Comparison of ENCODE assay signal across 1 cellular context in the genomic region with DNA sequence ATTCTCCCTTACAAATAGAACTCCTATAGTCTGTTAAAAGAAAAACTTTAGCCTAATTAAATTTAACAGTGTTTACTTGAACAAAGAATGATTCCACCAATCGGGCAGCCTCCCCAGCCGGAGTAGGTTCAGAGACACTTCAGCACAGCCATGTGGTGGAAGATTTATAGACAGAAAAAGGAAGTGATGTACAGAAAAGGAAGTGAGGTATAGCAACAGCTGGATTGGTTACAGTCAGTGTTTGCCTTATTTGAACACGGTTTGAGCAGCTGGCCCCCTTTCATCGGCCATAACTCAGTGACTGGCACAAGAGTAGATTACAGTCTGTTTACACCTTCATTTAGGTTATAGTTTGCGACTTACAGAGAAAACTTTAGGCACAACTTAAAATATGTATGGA.
TF ChIP-seq lines count a peak whose summit lies in the region.

No MANE protein-coding gene starts in this region.

TF ChIP-seq in GM23338, 12 proteins besides CTCF, POLR2A, EP300 and RAD21 (continued from another document):
- TF ChIP-seq, protein P1, sequence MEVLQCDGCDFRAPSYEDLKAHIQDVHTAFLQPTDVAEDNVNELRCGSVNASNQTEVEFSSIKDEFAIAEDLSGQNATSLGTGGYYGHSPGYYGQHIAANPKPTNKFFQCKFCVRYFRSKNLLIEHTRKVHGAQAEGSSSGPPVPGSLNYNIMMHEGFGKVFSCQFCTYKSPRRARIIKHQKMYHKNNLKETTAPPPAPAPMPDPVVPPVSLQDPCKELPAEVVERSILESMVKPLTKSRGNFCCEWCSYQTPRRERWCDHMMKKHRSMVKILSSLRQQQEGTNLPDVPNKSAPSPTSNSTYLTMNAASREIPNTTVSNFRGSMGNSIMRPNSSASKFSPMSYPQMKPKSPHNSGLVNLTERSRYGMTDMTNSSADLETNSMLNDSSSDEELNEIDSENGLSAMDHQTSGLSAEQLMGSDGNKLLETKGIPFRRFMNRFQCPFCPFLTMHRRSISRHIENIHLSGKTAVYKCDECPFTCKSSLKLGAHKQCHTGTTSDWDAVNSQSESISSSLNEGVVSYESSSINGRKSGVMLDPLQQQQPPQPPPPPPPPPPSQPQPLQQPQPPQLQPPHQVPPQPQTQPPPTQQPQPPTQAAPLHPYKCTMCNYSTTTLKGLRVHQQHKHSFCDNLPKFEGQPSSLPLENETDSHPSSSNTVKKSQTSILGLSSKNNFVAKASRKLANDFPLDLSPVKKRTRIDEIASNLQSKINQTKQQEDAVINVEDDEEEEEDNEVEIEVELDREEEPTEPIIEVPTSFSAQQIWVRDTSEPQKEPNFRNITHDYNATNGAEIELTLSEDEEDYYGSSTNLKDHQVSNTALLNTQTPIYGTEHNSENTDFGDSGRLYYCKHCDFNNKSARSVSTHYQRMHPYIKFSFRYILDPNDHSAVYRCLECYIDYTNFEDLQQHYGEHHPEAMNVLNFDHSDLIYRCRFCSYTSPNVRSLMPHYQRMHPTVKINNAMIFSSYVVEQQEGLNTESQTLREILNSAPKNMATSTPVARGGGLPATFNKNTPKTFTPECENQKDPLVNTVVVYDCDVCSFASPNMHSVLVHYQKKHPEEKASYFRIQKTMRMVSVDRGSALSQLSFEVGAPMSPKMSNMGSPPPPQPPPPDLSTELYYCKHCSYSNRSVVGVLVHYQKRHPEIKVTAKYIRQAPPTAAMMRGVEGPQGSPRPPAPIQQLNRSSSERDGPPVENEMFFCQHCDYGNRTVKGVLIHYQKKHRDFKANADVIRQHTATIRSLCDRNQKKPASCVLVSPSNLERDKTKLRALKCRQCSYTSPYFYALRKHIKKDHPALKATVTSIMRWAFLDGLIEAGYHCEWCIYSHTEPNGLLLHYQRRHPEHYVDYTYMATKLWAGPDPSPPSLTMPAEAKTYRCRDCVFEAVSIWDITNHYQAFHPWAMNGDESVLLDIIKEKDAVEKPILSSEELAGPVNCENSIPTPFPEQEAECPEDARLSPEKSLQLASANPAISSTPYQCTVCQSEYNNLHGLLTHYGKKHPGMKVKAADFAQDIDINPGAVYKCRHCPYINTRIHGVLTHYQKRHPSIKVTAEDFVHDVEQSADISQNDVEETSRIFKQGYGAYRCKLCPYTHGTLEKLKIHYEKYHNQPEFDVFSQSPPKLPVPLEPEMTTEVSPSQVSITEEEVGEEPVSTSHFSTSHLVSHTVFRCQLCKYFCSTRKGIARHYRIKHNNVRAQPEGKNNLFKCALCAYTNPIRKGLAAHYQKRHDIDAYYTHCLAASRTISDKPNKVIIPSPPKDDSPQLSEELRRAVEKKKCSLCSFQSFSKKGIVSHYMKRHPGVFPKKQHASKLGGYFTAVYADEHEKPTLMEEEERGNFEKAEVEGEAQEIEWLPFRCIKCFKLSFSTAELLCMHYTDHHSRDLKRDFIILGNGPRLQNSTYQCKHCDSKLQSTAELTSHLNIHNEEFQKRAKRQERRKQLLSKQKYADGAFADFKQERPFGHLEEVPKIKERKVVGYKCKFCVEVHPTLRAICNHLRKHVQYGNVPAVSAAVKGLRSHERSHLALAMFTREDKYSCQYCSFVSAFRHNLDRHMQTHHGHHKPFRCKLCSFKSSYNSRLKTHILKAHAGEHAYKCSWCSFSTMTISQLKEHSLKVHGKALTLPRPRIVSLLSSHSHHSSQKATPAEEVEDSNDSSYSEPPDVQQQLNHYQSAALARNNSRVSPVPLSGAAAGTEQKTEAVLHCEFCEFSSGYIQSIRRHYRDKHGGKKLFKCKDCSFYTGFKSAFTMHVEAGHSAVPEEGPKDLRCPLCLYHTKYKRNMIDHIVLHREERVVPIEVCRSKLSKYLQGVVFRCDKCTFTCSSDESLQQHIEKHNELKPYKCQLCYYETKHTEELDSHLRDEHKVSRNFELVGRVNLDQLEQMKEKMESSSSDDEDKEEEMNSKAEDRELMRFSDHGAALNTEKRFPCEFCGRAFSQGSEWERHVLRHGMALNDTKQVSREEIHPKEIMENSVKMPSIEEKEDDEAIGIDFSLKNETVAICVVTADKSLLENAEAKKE (CRISPR knock-in tag; IDR thresholded peaks at IDR 0.05): no peak
- TF ChIP-seq, protein P2, sequence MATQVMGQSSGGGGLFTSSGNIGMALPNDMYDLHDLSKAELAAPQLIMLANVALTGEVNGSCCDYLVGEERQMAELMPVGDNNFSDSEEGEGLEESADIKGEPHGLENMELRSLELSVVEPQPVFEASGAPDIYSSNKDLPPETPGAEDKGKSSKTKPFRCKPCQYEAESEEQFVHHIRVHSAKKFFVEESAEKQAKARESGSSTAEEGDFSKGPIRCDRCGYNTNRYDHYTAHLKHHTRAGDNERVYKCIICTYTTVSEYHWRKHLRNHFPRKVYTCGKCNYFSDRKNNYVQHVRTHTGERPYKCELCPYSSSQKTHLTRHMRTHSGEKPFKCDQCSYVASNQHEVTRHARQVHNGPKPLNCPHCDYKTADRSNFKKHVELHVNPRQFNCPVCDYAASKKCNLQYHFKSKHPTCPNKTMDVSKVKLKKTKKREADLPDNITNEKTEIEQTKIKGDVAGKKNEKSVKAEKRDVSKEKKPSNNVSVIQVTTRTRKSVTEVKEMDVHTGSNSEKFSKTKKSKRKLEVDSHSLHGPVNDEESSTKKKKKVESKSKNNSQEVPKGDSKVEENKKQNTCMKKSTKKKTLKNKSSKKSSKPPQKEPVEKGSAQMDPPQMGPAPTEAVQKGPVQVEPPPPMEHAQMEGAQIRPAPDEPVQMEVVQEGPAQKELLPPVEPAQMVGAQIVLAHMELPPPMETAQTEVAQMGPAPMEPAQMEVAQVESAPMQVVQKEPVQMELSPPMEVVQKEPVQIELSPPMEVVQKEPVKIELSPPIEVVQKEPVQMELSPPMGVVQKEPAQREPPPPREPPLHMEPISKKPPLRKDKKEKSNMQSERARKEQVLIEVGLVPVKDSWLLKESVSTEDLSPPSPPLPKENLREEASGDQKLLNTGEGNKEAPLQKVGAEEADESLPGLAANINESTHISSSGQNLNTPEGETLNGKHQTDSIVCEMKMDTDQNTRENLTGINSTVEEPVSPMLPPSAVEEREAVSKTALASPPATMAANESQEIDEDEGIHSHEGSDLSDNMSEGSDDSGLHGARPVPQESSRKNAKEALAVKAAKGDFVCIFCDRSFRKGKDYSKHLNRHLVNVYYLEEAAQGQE (IDR thresholded peaks at IDR 0.05; ENCODE audit: unreplicated experiment): no peak
- TF ChIP-seq STAT1 (IDR thresholded peaks at IDR 0.05; ENCODE audit: unreplicated experiment) (no peak), ZNF331 (CRISPR knock-in tag; IDR thresholded peaks at IDR 0.05; ENCODE audit: low read depth) (no peak), ZNF114 (CRISPR knock-in tag; IDR thresholded peaks at IDR 0.05) (no peak), POLR2AphosphoS5 (IDR thresholded peaks at IDR 0.05; ENCODE audit: low read depth) (no peak), JUNB (IDR thresholded peaks at IDR 0.05; ENCODE audit: unreplicated experiment) (no peak), CREB1 (CRISPR knock-in tag; IDR thresholded peaks at IDR 0.05; ENCODE audit: low read depth) (no peak), NANOG (IDR thresholded peaks at IDR 0.05; ENCODE audit: borderline replicate concordance) (no peak)
TF ChIP-seq in GM23338: peak in this region for 0.
